ENCODE assay signal across 8 cellular contexts in the genomic region with DNA sequence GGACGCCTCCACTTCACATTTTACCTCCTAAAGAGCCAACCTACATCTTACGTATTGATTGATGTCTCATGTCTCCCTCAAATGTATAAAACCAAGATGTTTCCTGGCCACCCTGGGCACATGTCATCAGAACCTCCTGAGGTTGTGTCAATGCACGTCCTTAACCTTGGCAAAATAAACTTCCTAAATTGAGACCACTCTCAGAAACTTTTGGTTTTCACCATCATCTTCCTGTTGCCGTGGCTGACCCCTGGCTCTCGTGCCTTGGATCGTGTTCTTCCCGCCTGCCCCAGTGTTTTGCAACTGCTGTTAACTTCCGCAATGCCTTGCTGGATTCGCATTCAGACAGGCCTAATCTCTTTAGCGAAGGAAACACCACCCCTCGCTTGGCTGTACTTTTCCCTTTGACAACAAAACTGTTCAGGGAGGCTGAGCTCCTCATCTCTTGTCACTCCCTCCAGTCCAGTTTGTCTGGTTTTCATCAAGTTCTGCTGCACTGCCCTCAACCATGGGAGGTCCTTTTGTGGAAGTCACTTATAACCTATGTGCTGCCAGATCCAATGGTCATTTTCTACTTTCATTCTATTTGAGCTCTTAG. TPM values are rescaled to one million over a fixed set of nuclear protein-coding genes. Genes with fewer than 3 reads are reported as not detected.
A peak's percentile ranks its signal among the peaks of the same experiment; 100 is the strongest.
DNase-seq lines count a peak whose midpoint lies in the region; ATAC-seq and TF ChIP-seq lines count a peak whose summit lies in the region.

No MANE protein-coding gene starts in this region.

- H3F3A ChIP-seq in SK-N-SH (replicated peaks; ENCODE audit: insufficient read depth): peaks cover 8% of the 10 kb centered on the region

- H3K4me1 Mint-ChIP-seq in CD4-positive, alpha-beta memory T cell: peaks cover 23 to 49% (median 40%) of the 10 kb centered on the region in 4 donors
- H3K4me1 Mint-ChIP-seq in neural crest cell: peaks cover 35% of the 10 kb centered on the region

- H3K36me3 ChIP-seq in CD4-positive, alpha-beta memory T cell (ENCODE audit: insufficient read depth, low read length): no peaks in the 10 kb centered on the region
- peaks cover 22% of the 10 kb centered on the region for H3K36me3 ChIP-seq in OCI-LY7 (ENCODE audit: insufficient read depth, low read length)
- no peaks in the 10 kb centered on the region for H3K36me3 ChIP-seq in esophagus (ENCODE audit: control insufficient read depth in 2 of 2, insufficient read depth in 2 of 2, low read length in 1 of 2)
- H3K36me3 ChIP-seq in SK-N-SH (replicated peaks in 1 of 2; ENCODE audit: control insufficient read depth in 1 of 2, insufficient read depth in 2 of 2, low read length in 1 of 2): no peaks in the 10 kb centered on the region

- no TSS peak for BruUV-seq in OCI-LY7 (replicated peaks; lab: Mats Ljungman, UMichigan)

- CTCF ChIA-PET in CD4-positive, alpha-beta memory T cell (lab: Charles Lee; ENCODE audit: partially characterized antibody): interaction anchor here (1.3 kb wide), 1 partner anchor 11 kb away, joined by 4 read pairs; no protein-coding TSS in a partner anchor
- CTCF ChIA-PET in OCI-LY7 (lab: Charles Lee; ENCODE audit: unreplicated experiment): no interaction called here
- CTCF ChIA-PET in SK-N-SH (lab: Yijun Ruan, JAX): no interaction called here

- peaks cover 32% of the 10 kb centered on the region for H3K4me1 ChIP-seq in CD4-positive, alpha-beta memory T cell (ENCODE audit: insufficient read depth, low read length)
- peaks cover 44% of the 10 kb centered on the region for H3K4me1 ChIP-seq in OCI-LY7 (ENCODE audit: insufficient read depth, low read length, poor library complexity, severe bottlenecking)
- peaks cover 3 to 8% of the 10 kb centered on the region in 2 donors for H3K4me1 ChIP-seq in esophagus (ENCODE audit: control insufficient read depth in 2 of 2, insufficient read depth in 2 of 2, low read length in 1 of 2)
- peaks cover 11 to 18% of the 10 kb centered on the region in 2 experiments; a peak in 3 of 4 replicates for H3K4me1 ChIP-seq in SK-N-SH (ENCODE audit: control insufficient read depth in 1 of 2, insufficient read depth in 2 of 2, low read depth in 1 of 2, low read length in 1 of 2)

- H2AFZ ChIP-seq in OCI-LY7 (ENCODE audit: low read length) (peak overlapping the region; percentile 33; the same call in 1 of the 2 replicates), SK-N-SH (ENCODE audit: low read depth) (no peak overlapping the region)

- peak overlapping the region; percentile 79 to 93 (median 86) for H3K27ac Mint-ChIP-seq in CD4-positive, alpha-beta memory T cell
- peak overlapping the region; percentile 79 for H3K27ac Mint-ChIP-seq in neural crest cell (ENCODE audit: unreplicated experiment)

- H3K9ac ChIP-seq in SK-N-SH: no peak overlapping the region

- H3K9me2 ChIP-seq in OCI-LY7 (ENCODE audit: insufficient read depth, low read length): no peaks in the 10 kb centered on the region
- H3K9me2 ChIP-seq in SK-N-SH: no peaks in the 10 kb centered on the region

- H3K4me3 Mint-ChIP-seq in CD4-positive, alpha-beta memory T cell: peak overlapping the region; percentile 79 to 86 (median 83)
- H3K4me3 Mint-ChIP-seq in neural crest cell: peak overlapping the region; percentile 83

- H3K27ac ChIP-seq in CD4-positive, alpha-beta memory T cell (ENCODE audit: low read depth, low read length): peak overlapping the region; percentile 63
- H3K27ac ChIP-seq in OCI-LY7 (ENCODE audit: low read depth, low read length, poor library complexity, severe bottlenecking) (peak overlapping the region; percentile 75), esophagus (ENCODE audit: low read depth in 2 of 2, low read length in 1 of 2) (peak overlapping the region; percentile 95), SK-N-SH (ENCODE audit: low read depth in 2 of 2, low read length in 1 of 2) (no peak overlapping the region)

- TF ChIP-seq RAD21 in SK-N-SH (IDR thresholded peaks at IDR 0.05; ENCODE audit: low read length): no peak

- H3K9me3 ChIP-seq in CD4-positive, alpha-beta memory T cell (ENCODE audit: control insufficient read depth in 1 of 2, low read length in 2 of 2): no peaks in the 10 kb centered on the region
- no peaks in the 10 kb centered on the region for H3K9me3 ChIP-seq in OCI-LY7 (ENCODE audit: low read length)
- no peaks in the 10 kb centered on the region for H3K9me3 ChIP-seq in esophagus (ENCODE audit: control insufficient read depth in 2 of 2, insufficient read depth in 1 of 2, low read depth in 1 of 2, low read length in 1 of 2)
- no peaks in the 10 kb centered on the region for H3K9me3 ChIP-seq in SK-N-SH

- ATAC-seq in HG02870 (IDR thresholded peaks at IDR 0.05; ENCODE audit: unreplicated experiment) (no peak), GM18502 (IDR thresholded peaks at IDR 0.05; ENCODE audit: poor library complexity, unreplicated experiment) (no peak), GM18861 (IDR thresholded peaks at IDR 0.05; ENCODE audit: unreplicated experiment) (no peak)

- intact Hi-C loops in CD4-positive, alpha-beta memory T cell (cut with micrococcal nuclease): loop anchor here (5.0 to 10.0 kb wide), 3 partner anchors 127 to 320 kb away; a partner anchor contains a TSS
- intact Hi-C loops in OCI-LY7 (cut with micrococcal nuclease; ENCODE audit: unreplicated experiment): loop anchor here (5.0 to 10.0 kb wide), 2 partner anchors 135 to 307 kb away; no protein-coding TSS in a partner anchor

- H4K20me1 ChIP-seq in OCI-LY7 (ENCODE audit: insufficient read depth, low read length): 0 out of 2 replicates have a peak, but pooled peaks cover 3% of the 10 kb centered on the region
- H4K20me1 ChIP-seq in SK-N-SH (ENCODE audit: insufficient read depth): peaks cover 12% of the 10 kb centered on the region; the same call in 1 of the 2 replicates

- H3K4me2 ChIP-seq in OCI-LY7 (ENCODE audit: low read length) (peak overlapping the region; percentile 85), SK-N-SH (no peak overlapping the region)

- peaks cover 0 to 8% of the 10 kb centered on the region in 2 donors for H3K36me3 Mint-ChIP-seq in CD4-positive, alpha-beta memory T cell
- peaks cover 3% of the 10 kb centered on the region for H3K36me3 Mint-ChIP-seq in neural crest cell (ENCODE audit: low read depth)

- 76 to 78% methylated on average over 11 of the region's 11 CpGs for WGBS in esophagus, 2 donors
- 96% methylated on average over 11 of the region's 11 CpGs for WGBS in SK-N-SH (ENCODE audit: low lambda C conversion rate)

- H3K27me3 ChIP-seq in CD4-positive, alpha-beta memory T cell (ENCODE audit: insufficient read depth, low read length): no peaks in the 10 kb centered on the region
- no peaks in the 10 kb centered on the region for H3K27me3 ChIP-seq in esophagus (ENCODE audit: control insufficient read depth in 1 of 2, insufficient read depth in 2 of 2, low read length in 2 of 2)
- no peaks in the 10 kb centered on the region for H3K27me3 ChIP-seq in SK-N-SH (ENCODE audit: insufficient read depth)

- TF ChIP-seq CTCF in OCI-LY7 (conservative IDR thresholded peaks at IDR 0.05; ENCODE audit: low read length) (no peak), neural crest cell (conservative IDR thresholded peaks at IDR 0.05) (no peak), SK-N-SH (IDR thresholded peaks at IDR 0.05) (no peak)

- DNase-seq in CD4-positive, alpha-beta memory T cell: no peak
- DNase-seq in OCI-LY7 (ENCODE audit: low spot score): no peak
- DNase-seq in neural crest cell (ENCODE audit: low read depth, low spot score): no peak
- DNase-seq in SK-N-SH: no peak

- POLR2A ChIA-PET in CD4-positive, alpha-beta memory T cell (lab: Charles Lee; ENCODE audit: partially characterized antibody): no interaction called here
- POLR2A ChIA-PET in OCI-LY7 (lab: Charles Lee) (interaction anchor here (1.0 kb wide), 1 partner anchor 61 kb away, joined by 3 read pairs; no protein-coding TSS in a partner anchor), SK-N-SH (lab: Yijun Ruan, JAX) (no interaction called here)

- no peak for TF ChIP-seq EP300 in SK-N-SH (IDR thresholded peaks at IDR 0.05; ENCODE audit: borderline replicate concordance in 1 of 2, low read depth in 1 of 2, low read length in 1 of 2)

- H3K4me3 ChIP-seq in CD4-positive, alpha-beta memory T cell (ENCODE audit: low read length in 2 of 2): no peak overlapping the region
- H3K4me3 ChIP-seq in OCI-LY7 (ENCODE audit: low read depth, low read length, poor library complexity, severe bottlenecking) (peak overlapping the region; percentile 72), esophagus (ENCODE audit: low read depth in 1 of 2, low read length in 2 of 2) (no peak overlapping the region), SK-N-SH (ENCODE audit: low read depth in 2 of 2, low read length in 1 of 2) (no peak overlapping the region)

- peaks cover 0 to 2% of the 10 kb centered on the region in 2 donors for H3K27me3 Mint-ChIP-seq in CD4-positive, alpha-beta memory T cell
- no peaks in the 10 kb centered on the region for H3K27me3 Mint-ChIP-seq in neural crest cell (ENCODE audit: low read depth)

- H3K9me3 Mint-ChIP-seq in CD4-positive, alpha-beta memory T cell: no peaks in the 10 kb centered on the region
- no peaks in the 10 kb centered on the region for H3K9me3 Mint-ChIP-seq in neural crest cell

- H3K79me2 ChIP-seq in OCI-LY7 (ENCODE audit: insufficient read depth, low read depth, low read length) (peaks cover 32% of the 10 kb centered on the region), SK-N-SH (ENCODE audit: insufficient read depth) (peaks cover 35% of the 10 kb centered on the region)

TF ChIP-seq in SK-N-SH, 30 proteins besides CTCF, POLR2A, EP300 and RAD21:
- TF ChIP-seq, protein P1, sequence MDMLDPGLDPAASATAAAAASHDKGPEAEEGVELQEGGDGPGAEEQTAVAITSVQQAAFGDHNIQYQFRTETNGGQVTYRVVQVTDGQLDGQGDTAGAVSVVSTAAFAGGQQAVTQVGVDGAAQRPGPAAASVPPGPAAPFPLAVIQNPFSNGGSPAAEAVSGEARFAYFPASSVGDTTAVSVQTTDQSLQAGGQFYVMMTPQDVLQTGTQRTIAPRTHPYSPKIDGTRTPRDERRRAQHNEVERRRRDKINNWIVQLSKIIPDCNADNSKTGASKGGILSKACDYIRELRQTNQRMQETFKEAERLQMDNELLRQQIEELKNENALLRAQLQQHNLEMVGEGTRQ (IDR thresholded peaks at IDR 0.05; ENCODE audit: borderline replicate concordance, low read depth, low read length): no peak
- no peak for TF ChIP-seq MXI1 (IDR thresholded peaks at IDR 0.05; ENCODE audit: low read depth, low read length)
- TF ChIP-seq ELF1 (IDR thresholded peaks at IDR 0.05): no peak
- no peak for TF ChIP-seq FOSL2 (IDR thresholded peaks at IDR 0.05; ENCODE audit: borderline replicate concordance, low read depth)
- no peak for TF ChIP-seq JUND (IDR thresholded peaks at IDR 0.05)
TF ChIP-seq in SK-N-SH: peak in this region for 0.

RNA-seq across cellular contexts. Expression of a gene that starts 1.2 kb away (rescaled TPM):
- total RNA-seq in CD4-positive, alpha-beta memory T cell: 10 to 100 TPM; 39.0 to 39.5 TPM
- 10 to 100 TPM; 39.4 to 88.1 TPM for polyA plus RNA-seq in CD4-positive, alpha-beta memory T cell
- total RNA-seq in OCI-LY7 (2014; rRNA removed; shearing (Covaris generic)): 15.9 and 21.5 TPM in 2 replicates
- total RNA-seq in OCI-LY7 (2022): 92.4 and 96.1 TPM in 2 replicates
- 10 to 100 TPM; 20.0 to 27.7 TPM for polyA plus RNA-seq in esophagus
- 107 and 111 TPM in 2 replicates for total RNA-seq in neural crest cell
- polyA plus RNA-seq in SK-N-SH (2012; rRNA removed): 60.3 and 78.2 TPM in 2 replicates
- 94.3 and 110 TPM in 2 replicates for polyA plus RNA-seq in SK-N-SH (2012; cell fraction: cytosol; rRNA removed)
- 49.0 and 49.4 TPM in 2 replicates for polyA plus RNA-seq in SK-N-SH (2012; cell fraction: nucleus; rRNA removed)

Comparison
In these comparisons a context has a peak if more than half of its experiments do, and no peak if none do; other contexts are left out.
1. H3K27ac ChIP-seq: peak in CD4-positive, alpha-beta memory T cell (single experiment), OCI-LY7 (single experiment) and esophagus (2 of 2); none in SK-N-SH (0 of 2).